In the genomic region with DNA sequence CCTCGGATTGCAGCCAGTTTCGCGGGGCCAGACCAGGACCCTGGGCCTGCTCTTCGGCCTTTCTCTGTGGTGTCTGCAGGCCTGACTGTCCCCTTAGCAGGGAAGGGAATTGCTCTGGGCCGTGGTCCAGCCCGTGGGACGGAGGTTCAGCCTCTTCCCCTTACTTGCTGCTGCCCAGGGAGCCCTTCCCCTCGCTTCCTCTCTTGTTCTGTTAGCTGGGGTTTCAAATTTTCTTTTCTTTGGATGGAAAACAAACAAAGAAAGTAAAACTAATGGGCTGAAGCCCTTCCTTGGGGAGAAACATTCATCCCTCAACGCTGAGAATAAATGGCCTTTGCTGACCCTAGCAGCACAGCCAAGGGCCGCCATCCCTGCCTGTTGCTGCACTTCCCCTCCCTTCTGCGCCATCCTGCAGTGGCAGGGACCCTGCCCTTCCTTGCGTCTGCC, we compare ENCODE assay signal across 13 cellular contexts. TPM values are rescaled to one million over a fixed set of nuclear protein-coding genes. Genes with fewer than 3 reads are reported as not detected.
DNase-seq lines count a peak whose midpoint lies in the region; ATAC-seq, FAIRE-seq and TF ChIP-seq lines count a peak whose summit lies in the region.
"Had no signal": no experiment of that assay in that cellular context is flagged by ENCODE, and none has a peak within 500 bp of the region (broad histone marks: within the 10 kb centered on the region; RNA-seq: fewer than 3 reads in every experiment).

No MANE protein-coding gene starts in this region.

- H3K4me1 Mint-ChIP-seq in astrocyte (ENCODE audit: low read depth, unreplicated experiment) (peaks cover 65% of the 10 kb centered on the region), glutamatergic neuron (ENCODE audit: low read depth, unreplicated experiment) (peaks cover 37% of the 10 kb centered on the region), osteocyte (ENCODE audit: unreplicated experiment) (peaks cover 90% of the 10 kb centered on the region)

- H3K9me3 Mint-ChIP-seq in astrocyte (ENCODE audit: unreplicated experiment) (peaks cover 2% of the 10 kb centered on the region), glutamatergic neuron (ENCODE audit: unreplicated experiment) (no peaks in the 10 kb centered on the region), osteocyte (ENCODE audit: unreplicated experiment) (no peaks in the 10 kb centered on the region)
- H3K9me3 Mint-ChIP-seq: T-cell had no signal

- H3K4me3 ChIP-seq in astrocyte (ENCODE audit: insufficient read depth, low read depth, low read length) (no peak overlapping the region), MM.1S (ENCODE audit: low read length) (no peak overlapping the region)

- H3K36me3 Mint-ChIP-seq in astrocyte (ENCODE audit: low read depth, unreplicated experiment) (peaks cover 1% of the 10 kb centered on the region), glutamatergic neuron (ENCODE audit: unreplicated experiment) (no peaks in the 10 kb centered on the region), osteocyte (ENCODE audit: unreplicated experiment) (no peaks in the 10 kb centered on the region)
- H3K36me3 Mint-ChIP-seq: T-cell had no signal

- TF ChIP-seq CTCF in astrocyte (IDR thresholded peaks at IDR 0.05; ENCODE audit: insufficient read depth, low read depth, low read length) (no peak), glutamatergic neuron (IDR thresholded peaks at IDR 0.05; ENCODE audit: partially characterized antibody, unreplicated experiment) (no peak), osteocyte (IDR thresholded peaks at IDR 0.05) (no peak), MM.1S (IDR thresholded peaks at IDR 0.05; ENCODE audit: low read length) (no peak)

- H3K9ac ChIP-seq in astrocyte (ENCODE audit: low read length) (peak overlapping the region; percentile 52), MM.1S (ENCODE audit: low read length) (no peak overlapping the region)

- H3K4me1 ChIP-seq in astrocyte (ENCODE audit: insufficient read depth, low read length) (peaks cover 45% of the 10 kb centered on the region), MM.1S (ENCODE audit: low read length) (no peaks in the 10 kb centered on the region)

- H3K36me3 ChIP-seq in astrocyte (ENCODE audit: insufficient read depth, low read length) (no peaks in the 10 kb centered on the region), MM.1S (replicated peaks; ENCODE audit: insufficient read depth, low read length) (no peaks in the 10 kb centered on the region)

- H3K27ac ChIP-seq in astrocyte (ENCODE audit: low read depth, low read length) (peak overlapping the region; percentile 4), MM.1S (ENCODE audit: low read length) (no peak overlapping the region)

- FAIRE-seq in astrocyte (lab: Jason Lieb, UNC), result no peak
- FAIRE-seq: bronchial epithelial cell had no signal

- H3K4me3 Mint-ChIP-seq in astrocyte (ENCODE audit: unreplicated experiment) (no peak overlapping the region), glutamatergic neuron (ENCODE audit: unreplicated experiment) (peak overlapping the region; percentile 1), osteocyte (ENCODE audit: unreplicated experiment) (peak overlapping the region; percentile 60)
- H3K4me3 Mint-ChIP-seq: T-cell had no signal

- H4K20me1 ChIP-seq in astrocyte (ENCODE audit: insufficient read depth, low read length), result peaks cover 74% of the 10 kb centered on the region
- no peaks in the 10 kb centered on the region for H4K20me1 ChIP-seq in MM.1S (ENCODE audit: insufficient read depth, low read length)

- peaks cover 95% of the 10 kb centered on the region for H3K79me2 ChIP-seq in astrocyte (ENCODE audit: insufficient read depth, low read length)
- no peaks in the 10 kb centered on the region for H3K79me2 ChIP-seq in MM.1S (ENCODE audit: low read length)

- peak overlapping the region; percentile 27 for H2AFZ ChIP-seq in astrocyte (ENCODE audit: low read depth, low read length)
- no peak overlapping the region for H2AFZ ChIP-seq in MM.1S (ENCODE audit: low read length)

- ATAC-seq in HG02885 (IDR thresholded peaks at IDR 0.05; ENCODE audit: poor library complexity, unreplicated experiment), result no peak
- ATAC-seq: T-cell had no signal

- H3K4me2 ChIP-seq in astrocyte (ENCODE audit: low read length) (peak overlapping the region; percentile 60), MM.1S (ENCODE audit: low read depth, low read length) (no peak overlapping the region)

- H3K9me3 ChIP-seq in astrocyte (ENCODE audit: insufficient read depth, low read depth, low read length) (no peaks in the 10 kb centered on the region), MM.1S (replicated peaks; ENCODE audit: insufficient read depth, low read length) (no peaks in the 10 kb centered on the region)

- no peak for DNase-seq in astrocyte (ENCODE audit: low read depth)
- no peak for DNase-seq in glutamatergic neuron
- DNase-seq in osteocyte (ENCODE audit: extremely low spot score, unreplicated experiment), result no peak
- DNase-seq in ureter (ENCODE audit: low spot score), result peak; percentile 56
- no peak for DNase-seq in NCI-H1092 treated with DMSO at 0.1 percent for 48 hours (lab: John Stamatoyannopoulos, UW)
- no peak for DNase-seq in MM.1S
- DNase-seq: activated CD8-positive, alpha-beta memory T cell treated with anti-CD3 and anti-CD28 coated beads for 24 hours; GOT3; NCI-H526; stimulated activated CD4-positive, alpha-beta T cell treated with anti-CD3 and anti-CD28 coated beads, Interleukin-4, amount 100 ng/mL, for 4 hours; T-cell had no signal

- no peaks in the 10 kb centered on the region for H3K9me2 ChIP-seq in MM.1S (replicated peaks; ENCODE audit: insufficient read depth, low read length)

- H3K27ac Mint-ChIP-seq in astrocyte (ENCODE audit: unreplicated experiment) (peak overlapping the region; percentile 58), glutamatergic neuron (ENCODE audit: unreplicated experiment) (no peak overlapping the region), osteocyte (ENCODE audit: unreplicated experiment) (peak overlapping the region; percentile 94)
- H3K27ac Mint-ChIP-seq: T-cell had no signal

- H3K27me3 Mint-ChIP-seq in astrocyte (ENCODE audit: low read depth, unreplicated experiment) (no peaks in the 10 kb centered on the region), glutamatergic neuron (ENCODE audit: unreplicated experiment) (peaks cover 4% of the 10 kb centered on the region), osteocyte (ENCODE audit: unreplicated experiment) (no peaks in the 10 kb centered on the region)

- no peaks in the 10 kb centered on the region for H3F3A ChIP-seq in MM.1S (ENCODE audit: insufficient read depth, low read length)

- no peaks in the 10 kb centered on the region for H3K27me3 ChIP-seq in astrocyte (ENCODE audit: insufficient read depth, low read length)
- no peaks in the 10 kb centered on the region for H3K27me3 ChIP-seq in MM.1S (replicated peaks; ENCODE audit: insufficient read depth, low read length)

RNA-seq across cellular contexts. Expression of gene ASAP2, which starts 52.4 kb away (rescaled TPM):
- total RNA-seq in astrocyte (47.2 and 62.6 TPM in 2 replicates), glutamatergic neuron (ENCODE audit: unreplicated experiment) (49.6 TPM), osteocyte (91.0 and 94.7 TPM in 2 replicates), ureter (42.1 TPM)
